15 cellular contexts compared by ENCODE assay signal in genomic region chr3:150105886-150106612, GRCh38.
DNase-seq lines count a peak whose midpoint lies in the region; ATAC-seq and TF ChIP-seq lines count a peak whose summit lies in the region.
"Had no signal": no experiment of that assay in that cellular context is flagged by ENCODE, and none has a peak within 500 bp of the region (broad histone marks: within the 10 kb centered on the region; RNA-seq: fewer than 3 reads in every experiment).

No MANE protein-coding gene starts in this region.

- WGBS in prostate gland = 88% methylated on average over 7 of the region's 7 CpGs

- H3K4me2 ChIP-seq in osteoblast (ENCODE audit: insufficient read depth, low read length) = peak overlapping the region; percentile 65

- H3K36me3 ChIP-seq in osteoblast (ENCODE audit: insufficient read depth, low read length) = no peaks in the 10 kb centered on the region
- no peaks in the 10 kb centered on the region for H3K36me3 ChIP-seq in vagina
- H3K36me3 ChIP-seq in prostate gland = no peaks in the 10 kb centered on the region
- H3K36me3 ChIP-seq: left ventricle myocardium inferior had no signal

- peaks cover 28% of the 10 kb centered on the region for H3K4me1 ChIP-seq in osteoblast (ENCODE audit: insufficient read depth, low read length)
- no peaks in the 10 kb centered on the region for H3K4me1 ChIP-seq in vagina
- H3K4me1 ChIP-seq in prostate gland (replicated peaks) = no peaks in the 10 kb centered on the region

- no peaks in the 10 kb centered on the region for H3K79me2 ChIP-seq in osteoblast (ENCODE audit: insufficient read depth, low read length)

- peak; percentile 75 for DNase-seq in EH (ENCODE audit: low read depth)
- peak; percentile 71 for DNase-seq in LHCN-M2 (ENCODE audit: low read depth)
- peak; percentile 12 for DNase-seq in cerebellar cortex (ENCODE audit: low spot score)
- DNase-seq in osteoblast (ENCODE audit: insufficient read length, low spot score, missing footprints) = no peak
- no peak for DNase-seq in vagina (ENCODE audit: extremely low spot score in 2 of 2)
- DNase-seq in prostate gland (ENCODE audit: low spot score) = no peak
- no peak for DNase-seq in activated effector memory CD4-positive, alpha-beta T cell treated with Interleukin-2 at 50 U/mL for 16 hours
- DNase-seq: activated CD4-positive, alpha-beta T cell treated with anti-CD3 and anti-CD28 coated beads, Interleukin-2, amount 50 U/mL, for 4 hours; activated T-cell treated with anti-CD3 and anti-CD28 coated beads, Interleukin-2, amount 50 U/mL, for 48 hours; central memory CD4-positive, alpha-beta T cell; left ventricle myocardium inferior; naive B cell; NCI-H1417 treated with DMSO at 0.1 percent for 48 hours had no signal

- TF ChIP-seq CTCF in osteoblast (IDR thresholded peaks at IDR 0.05; ENCODE audit: extremely low read depth, low read depth, low read length) = no peak
- TF ChIP-seq CTCF in vagina (IDR thresholded peaks at IDR 0.05) = no peak
- no peak for TF ChIP-seq CTCF in prostate gland (IDR thresholded peaks at IDR 0.05)

- no peaks in the 10 kb centered on the region for H4K20me1 ChIP-seq in osteoblast (ENCODE audit: insufficient read depth, low read length)

- peak overlapping the region; percentile 16 for H2AFZ ChIP-seq in osteoblast (ENCODE audit: low read length)

- intact Hi-C loops in vagina (cut with DNase I) (no loop called here), prostate gland (cut with DNase I) (no loop called here)

- H3K27me3 ChIP-seq in osteoblast (ENCODE audit: insufficient read depth, low read length) = no peaks in the 10 kb centered on the region
- no peaks in the 10 kb centered on the region for H3K27me3 ChIP-seq in vagina
- no peaks in the 10 kb centered on the region for H3K27me3 ChIP-seq in prostate gland (replicated peaks; ENCODE audit: insufficient read depth)

- H3K27ac ChIP-seq in osteoblast (ENCODE audit: low read depth, low read length) = peak overlapping the region; percentile 81
- H3K27ac ChIP-seq in vagina = no peak overlapping the region
- no peak overlapping the region for H3K27ac ChIP-seq in prostate gland
- H3K27ac ChIP-seq: left ventricle myocardium inferior had no signal

- no peak for ATAC-seq in HG02642 (IDR thresholded peaks at IDR 0.05; ENCODE audit: poor library complexity, unreplicated experiment)
- ATAC-seq: K562 had no signal

- TF ChIP-seq POLR2A in vagina (IDR thresholded peaks at IDR 0.05) (no peak), prostate gland (IDR thresholded peaks at IDR 0.05) (no peak)

- H3K4me3 ChIP-seq in osteoblast (ENCODE audit: insufficient read depth, low read length) (no peak overlapping the region), vagina (no peak overlapping the region), prostate gland (no peak overlapping the region)
- H3K4me3 ChIP-seq: K562, left ventricle myocardium inferior had no signal

- H3K9me3 ChIP-seq in osteoblast (ENCODE audit: low read depth, low read length) = no peaks in the 10 kb centered on the region
- no peaks in the 10 kb centered on the region for H3K9me3 ChIP-seq in vagina
- no peaks in the 10 kb centered on the region for H3K9me3 ChIP-seq in prostate gland

Comparison
In these comparisons a context has a peak if more than half of its experiments do, and no peak if none do; other contexts are left out.
1. DNase-seq: peak in EH (single experiment), LHCN-M2 (single experiment) and cerebellar cortex (single experiment); none in osteoblast (single experiment), vagina (0 of 2), prostate gland (single experiment) and activated effector memory CD4-positive, alpha-beta T cell treated with Interleukin-2 at 50 U/mL for 16 hours (single experiment).